In the genomic region with DNA sequence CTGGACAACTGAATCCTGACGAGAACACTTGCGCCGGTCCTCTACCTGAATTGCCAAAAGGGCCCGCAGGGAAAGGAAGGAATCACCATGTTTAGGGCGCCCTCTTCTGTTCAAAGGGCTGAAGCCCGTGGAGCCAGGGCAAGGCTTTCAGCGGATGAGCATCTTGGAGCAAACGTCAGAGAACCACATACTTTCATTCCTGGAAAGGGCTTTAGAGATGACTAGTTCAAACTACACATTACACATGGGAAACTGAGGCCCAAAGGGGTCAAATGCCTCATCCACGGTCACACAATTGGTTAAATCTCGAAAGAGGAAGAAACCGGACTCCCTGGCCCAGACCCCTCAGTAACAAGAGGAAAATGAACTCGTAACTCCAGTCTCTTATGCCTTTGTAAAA, we compare ENCODE assay signal across 8 cellular contexts. TPM values are rescaled to one million over a fixed set of nuclear protein-coding genes. Genes with fewer than 3 reads are reported as not detected.
DNase-seq lines count a peak whose midpoint lies in the region; ATAC-seq and TF ChIP-seq lines count a peak whose summit lies in the region.

No MANE protein-coding gene starts in this region.

- TF ChIP-seq CTCF in BJ (IDR thresholded peaks at IDR 0.05; ENCODE audit: insufficient read depth, low read depth, low read length) (peak; percentile 91), hepatocyte (IDR thresholded peaks at IDR 0.05; ENCODE audit: poor library complexity) (peak; percentile 80)

- ATAC-seq in GM19395 (IDR thresholded peaks at IDR 0.05; ENCODE audit: unreplicated experiment) = peak; percentile 60
- peak; percentile 30 to 63 (median 60) for ATAC-seq in T-cell (replicated peaks in 1 of 4)
- no peak for ATAC-seq in HG03045 (IDR thresholded peaks at IDR 0.05; ENCODE audit: unreplicated experiment)

- peaks cover 0 to 3% (median 0%) of the 10 kb centered on the region in 3 donors for H3K4me1 Mint-ChIP-seq in T-cell

- H3K4me3 Mint-ChIP-seq in T-cell = no peak overlapping the region

- no peaks in the 10 kb centered on the region for H3K9me3 Mint-ChIP-seq in T-cell

- no peaks in the 10 kb centered on the region for H3K79me2 ChIP-seq in hepatocyte

- peaks cover 4% of the 10 kb centered on the region for H3K27me3 ChIP-seq in BJ (ENCODE audit: control insufficient read depth, insufficient read depth, low read length)
- peaks cover 10% of the 10 kb centered on the region for H3K27me3 ChIP-seq in hepatocyte

- CTCF ChIA-PET in BJ (lab: Yijun Ruan, JAX) (interaction anchor here (0.6 to 2.4 kb wide), 10 partner anchors 11 to 773 kb away, joined by 3 to 7 read pairs (median 4); partner anchors contain the start of gene ZNF133), T-cell (lab: Charles Lee) (interaction anchor here in 1 of 2 donors (1.4 kb wide), 2 partner anchors 9 kb away, joined by 5 read pairs; no protein-coding TSS in a partner anchor)

- H3K27ac Mint-ChIP-seq in T-cell = no peak overlapping the region

- H3K36me3 ChIP-seq in BJ (ENCODE audit: control insufficient read depth, insufficient read depth, low read length) (no peaks in the 10 kb centered on the region), hepatocyte (replicated peaks; ENCODE audit: insufficient read depth, low read depth) (no peaks in the 10 kb centered on the region)

- no peaks in the 10 kb centered on the region for H3K36me3 Mint-ChIP-seq in T-cell

- H3K4me1 ChIP-seq in hepatocyte (ENCODE audit: insufficient read depth) = no peaks in the 10 kb centered on the region

- H2AFZ ChIP-seq in hepatocyte = no peak overlapping the region

- DNase-seq in BJ (ENCODE audit: low read depth) = no peak
- DNase-seq in NCI-H128 (lab: John Stamatoyannopoulos, UW; ENCODE audit: unreplicated experiment) = peak; percentile 52
- DNase-seq in T-cell = peak in 33 of 34 experiments; percentile 2 to 48 (median 27)
- DNase-seq in anterior cingulate cortex (lab: John Stamatoyannopoulos, UW) = peak in 53 of 58 donors; percentile 2 to 77 (median 39)
- peak; percentile 88 for DNase-seq in hepatocyte (ENCODE audit: low spot score)
- DNase-seq in skeletal muscle cell (ENCODE audit: low read depth) = peak; percentile 24

- POLR2A ChIA-PET in BJ (lab: Charles Lee) = no interaction called here
- POLR2A ChIA-PET in T-cell (lab: Charles Lee) = no interaction called here

- H3K4me3 ChIP-seq in BJ (ENCODE audit: low read depth, low read length) = no peak overlapping the region
- H3K4me3 ChIP-seq in hepatocyte = no peak overlapping the region
- H3K4me3 ChIP-seq in skeletal muscle cell (ENCODE audit: low read depth, low read length) = no peak overlapping the region

- no peaks in the 10 kb centered on the region for H4K20me1 ChIP-seq in hepatocyte (ENCODE audit: insufficient read depth, poor library complexity, severe bottlenecking)

- no peaks in the 10 kb centered on the region for H3K9me3 ChIP-seq in hepatocyte (ENCODE audit: low read depth)

- peaks cover 40% of the 10 kb centered on the region in 2 donors for H3K27me3 Mint-ChIP-seq in T-cell

- no peaks in the 10 kb centered on the region for H3K9me2 ChIP-seq in hepatocyte (replicated peaks; ENCODE audit: insufficient read depth)

- H3K27ac ChIP-seq in hepatocyte = no peak overlapping the region

- H3K4me2 ChIP-seq in hepatocyte = no peak overlapping the region

- WGBS in hepatocyte (ENCODE audit: low lambda C conversion rate, missing lambda C conversion rate) = 17% methylated on average over 12 of the region's 12 CpGs

RNA-seq across cellular contexts. Expression of gene ZNF133, which starts 11.5 kb away (rescaled TPM):
- 13.9 and 18.6 TPM in 2 replicates for polyA plus RNA-seq in BJ (2011; rRNA removed)
- polyA minus RNA-seq in BJ (2011; rRNA and poly(A)+ RNA removed) = 17.4 and 24.3 TPM in 2 replicates
- 10 to 100 TPM in 2 of 5 donors, 1 to 10 TPM in 3; 6.8 to 14.6 (median 9.0) TPM for total RNA-seq in T-cell
- total RNA-seq in hepatocyte = 16.7 and 22.4 TPM in 2 replicates
- 10.8 and 10.9 TPM in 2 replicates for polyA plus RNA-seq in hepatocyte
